Comparison of ENCODE assay signal across 8 cellular contexts in genomic region chr10:79243211-79244067, GRCh38.
DNase-seq lines count a peak whose midpoint lies in the region; ATAC-seq, FAIRE-seq and TF ChIP-seq lines count a peak whose summit lies in the region.

No MANE protein-coding gene starts in this region.

- TF ChIP-seq CTCF in AG04449 (IDR thresholded peaks at IDR 0.05; ENCODE audit: insufficient read depth, low read length, missing control alignments) (no peak), astrocyte (IDR thresholded peaks at IDR 0.05; ENCODE audit: insufficient read depth, low read depth, low read length) (no peak)

- H3K27ac ChIP-seq in astrocyte (ENCODE audit: low read depth, low read length): no peak overlapping the region

- peaks cover 66% of the 10 kb centered on the region for H3K79me2 ChIP-seq in astrocyte (ENCODE audit: insufficient read depth, low read length)

- peak; percentile 35 for ATAC-seq in GM18873 (IDR thresholded peaks at IDR 0.05; ENCODE audit: low FRiP score, unreplicated experiment)
- peak; percentile 29 for ATAC-seq in HG03097 (IDR thresholded peaks at IDR 0.05; ENCODE audit: low FRiP score, unreplicated experiment)

- H3K27me3 Mint-ChIP-seq in astrocyte (ENCODE audit: low read depth, unreplicated experiment): no peaks in the 10 kb centered on the region

- H3K9me3 ChIP-seq in astrocyte (ENCODE audit: insufficient read depth, low read depth, low read length): no peaks in the 10 kb centered on the region

- H3K4me1 Mint-ChIP-seq in astrocyte (ENCODE audit: low read depth, unreplicated experiment): peaks cover 60% of the 10 kb centered on the region

- H3K36me3 Mint-ChIP-seq in astrocyte (ENCODE audit: low read depth, unreplicated experiment): peaks cover 14% of the 10 kb centered on the region

- H3K4me3 Mint-ChIP-seq in astrocyte (ENCODE audit: unreplicated experiment): peak overlapping the region; percentile 72

- no peaks in the 10 kb centered on the region for H3K27me3 ChIP-seq in astrocyte (ENCODE audit: insufficient read depth, low read length)

- CTCF ChIA-PET in AG04449 (lab: Yijun Ruan, JAX): interaction anchor here (2.5 kb wide), 1 partner anchor 1196 kb away, joined by 5 read pairs; no protein-coding TSS in a partner anchor

- H3K27ac Mint-ChIP-seq in astrocyte (ENCODE audit: unreplicated experiment): no peak overlapping the region

- H3K9me3 Mint-ChIP-seq in astrocyte (ENCODE audit: unreplicated experiment): no peaks in the 10 kb centered on the region

- no peak for FAIRE-seq in astrocyte (lab: Jason Lieb, UNC)

- H3K4me1 ChIP-seq in astrocyte (ENCODE audit: insufficient read depth, low read length): peaks cover 76% of the 10 kb centered on the region

- H3K4me2 ChIP-seq in astrocyte (ENCODE audit: low read length): peak overlapping the region; percentile 86

- H4K20me1 ChIP-seq in astrocyte (ENCODE audit: insufficient read depth, low read length): peaks cover 84% of the 10 kb centered on the region

- H3K36me3 ChIP-seq in astrocyte (ENCODE audit: insufficient read depth, low read length): no peaks in the 10 kb centered on the region

- DNase-seq in AG04449 (ENCODE audit: low read depth, low spot score) (no peak), T follicular helper cell (ENCODE audit: low read depth) (peak; percentile 31), astrocyte (ENCODE audit: low read depth) (no peak), iris pigment epithelial cell (ENCODE audit: low read depth) (peak; percentile 52), 8988T (no peak)
- DNase-seq in stimulated activated CD4-positive, alpha-beta T cell treated with anti-CD3 and anti-CD28 coated beads, Interleukin-1b, Interleukin-23, amount 100 ng/mL, for 4 hours (ENCODE audit: low read depth in 2 of 2): peak; percentile 43 to 63

- H3K4me3 ChIP-seq in AG04449 (ENCODE audit: low read depth, low read length) (peak overlapping the region; percentile 52), astrocyte (ENCODE audit: insufficient read depth, low read depth, low read length) (peak overlapping the region; percentile 20)

- POLR2A ChIA-PET in AG04449 (lab: Yijun Ruan, JAX): interaction anchor here (1.0 kb wide), 1 partner anchor 25 kb away, joined by 3 read pairs; no protein-coding TSS in a partner anchor

- H2AFZ ChIP-seq in astrocyte (ENCODE audit: low read depth, low read length): no peak overlapping the region

- H3K9ac ChIP-seq in astrocyte (ENCODE audit: low read length): peak overlapping the region; percentile 52

Comparison
In these comparisons a context has a peak if more than half of its experiments do, and no peak if none do; other contexts are left out.
1. DNase-seq: peak in T follicular helper cell (single experiment), iris pigment epithelial cell (single experiment) and stimulated activated CD4-positive, alpha-beta T cell treated with anti-CD3 and anti-CD28 coated beads, Interleukin-1b, Interleukin-23, amount 100 ng/mL, for 4 hours (2 of 2); none in AG04449 (single experiment), astrocyte (single experiment) and 8988T (single experiment).